Comparison of ENCODE assay signal across 23 cellular contexts in the genomic region with DNA sequence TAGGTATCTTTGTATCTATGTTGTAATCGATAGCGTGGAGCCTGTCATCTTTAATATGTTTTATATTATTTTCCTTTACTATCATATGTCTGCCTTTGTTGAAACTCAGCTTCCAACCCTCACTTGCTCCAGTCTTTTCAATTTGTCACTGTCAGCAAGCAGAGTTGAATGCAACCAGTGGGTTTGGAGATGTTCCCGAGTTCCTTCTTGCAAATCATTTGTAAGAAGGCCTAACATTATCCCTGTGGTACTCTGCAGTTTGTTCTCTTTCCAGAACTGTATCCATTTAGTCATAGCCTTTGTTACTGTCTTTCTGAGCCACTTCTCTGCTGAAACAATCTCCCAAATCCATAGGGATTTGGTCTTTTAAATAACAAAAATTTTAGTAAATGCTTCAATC.
"Had no signal": no experiment of that assay in that cellular context is flagged by ENCODE, and none has a peak within 500 bp of the region (broad histone marks: within the 10 kb centered on the region; RNA-seq: fewer than 3 reads in every experiment).

No MANE protein-coding gene starts in this region.

- H3K4me3 Mint-ChIP-seq: activated CD8-positive, alpha-beta memory T cell treated with anti-CD3 and anti-CD28 coated beads, Interleukin-2, amount 10 ng/mL, durations not matched to agents 7 days and 5 days; activated naive CD8-positive, alpha-beta T cell; activated T-cell treated with anti-CD3 and anti-CD28 coated beads, Interleukin-2, amount 50 U/mL, for 24 hours; immature natural killer cell; naive thymus-derived CD4-positive, alpha-beta T cell; stimulated activated naive B cell treated with anti-CD40 and anti-IgM and Interleukin-4, amounts not matched to agents 10 μg/mL and 1 μg/mL and 100 μg/mL, for 72 hours; T-helper 2 cell treated with Interferon-gamma antibody and Interleukin-4, amounts not matched to agents 5 μg/mL and 100 μg/mL, for 36 hours had no signal

- H3K27me3 Mint-ChIP-seq: activated CD8-positive, alpha-beta memory T cell treated with anti-CD3 and anti-CD28 coated beads, Interleukin-2, amount 10 ng/mL, durations not matched to agents 7 days and 5 days; activated naive CD8-positive, alpha-beta T cell; activated T-cell treated with anti-CD3 and anti-CD28 coated beads, Interleukin-2, amount 50 U/mL, for 24 hours; naive thymus-derived CD4-positive, alpha-beta T cell; progenitor cell of endocrine pancreas; stimulated activated naive B cell treated with anti-CD40 and anti-IgM and Interleukin-4, amounts not matched to agents 10 μg/mL and 1 μg/mL and 100 μg/mL, for 72 hours had no signal

- H3K9me3 Mint-ChIP-seq: activated T-cell treated with anti-CD3 and anti-CD28 coated beads, Interleukin-2, amount 50 U/mL, for 24 hours; immature natural killer cell; naive thymus-derived CD4-positive, alpha-beta T cell; stimulated activated naive B cell treated with anti-CD40 and anti-IgM and Interleukin-4, amounts not matched to agents 10 μg/mL and 1 μg/mL and 100 μg/mL, for 72 hours; T-helper 2 cell treated with Interferon-gamma antibody and Interleukin-4, amounts not matched to agents 5 μg/mL and 100 μg/mL, for 36 hours had no signal

- H3K4me3 ChIP-seq: colonic mucosa, lower lobe of right lung, spleen had no signal

- DNase-seq: activated CD4-positive, alpha-beta T cell treated with anti-CD3 and anti-CD28 coated beads, Interleukin-2, amount 50 U/mL, for 4 hours; activated CD4-positive, CD25-positive, alpha-beta regulatory T cell treated with anti-CD3 and anti-CD28 coated beads, Interleukin-2, amount 50 U/mL, for 72 hours; activated CD8-positive, alpha-beta memory T cell treated with anti-CD3 and anti-CD28 coated beads, Interleukin-2, amount 10 ng/mL, durations not matched to agents 7 days and 5 days; activated effector memory CD4-positive, alpha-beta T cell treated with anti-CD3 and anti-CD28 coated beads, Interleukin-2, amount 50 U/mL, for 16 hours; activated T-cell treated with anti-CD3 and anti-CD28 coated beads, Interleukin-2, amount 50 U/mL, for 24 hours; anterior cingulate cortex; colonic mucosa; effector CD4-positive, alpha-beta T cell; foreskin fibroblast; glutamatergic neuron; immature natural killer cell; lower lobe of right lung; midbrain; naive thymus-derived CD4-positive, alpha-beta T cell; right cardiac atrium; spleen; stimulated activated CD4-positive, alpha-beta T cell treated with anti-CD3 and anti-CD28 coated beads, Interleukin-1b, Interleukin-23, amount 100 ng/mL, for 48 hours; stimulated activated naive B cell treated with anti-CD40 and anti-IgM and Interleukin-4, amounts not matched to agents 10 μg/mL and 1 μg/mL and 100 μg/mL, for 72 hours; substantia nigra; trophoblast cell had no signal

- ATAC-seq: activated CD8-positive, alpha-beta memory T cell treated with anti-CD3 and anti-CD28 coated beads, Interleukin-2, amount 10 ng/mL, durations not matched to agents 7 days and 5 days; lower lobe of right lung; naive thymus-derived CD4-positive, alpha-beta T cell; stimulated activated naive B cell treated with anti-CD40 and anti-IgM and Interleukin-4, amounts not matched to agents 10 μg/mL and 1 μg/mL and 100 μg/mL, for 72 hours had no signal

- H3K27ac Mint-ChIP-seq: activated CD8-positive, alpha-beta memory T cell treated with anti-CD3 and anti-CD28 coated beads, Interleukin-2, amount 10 ng/mL, durations not matched to agents 7 days and 5 days; activated naive CD8-positive, alpha-beta T cell; activated T-cell treated with anti-CD3 and anti-CD28 coated beads, Interleukin-2, amount 50 U/mL, for 24 hours; stimulated activated naive B cell treated with anti-CD40 and anti-IgM and Interleukin-4, amounts not matched to agents 10 μg/mL and 1 μg/mL and 100 μg/mL, for 72 hours; T-helper 2 cell treated with Interferon-gamma antibody and Interleukin-4, amounts not matched to agents 5 μg/mL and 100 μg/mL, for 36 hours had no signal

- H3K4me1 Mint-ChIP-seq: activated CD8-positive, alpha-beta memory T cell treated with anti-CD3 and anti-CD28 coated beads, Interleukin-2, amount 10 ng/mL, durations not matched to agents 7 days and 5 days; immature natural killer cell had no signal
